ENCODE assay signal across 12 cellular contexts in the genomic region with DNA sequence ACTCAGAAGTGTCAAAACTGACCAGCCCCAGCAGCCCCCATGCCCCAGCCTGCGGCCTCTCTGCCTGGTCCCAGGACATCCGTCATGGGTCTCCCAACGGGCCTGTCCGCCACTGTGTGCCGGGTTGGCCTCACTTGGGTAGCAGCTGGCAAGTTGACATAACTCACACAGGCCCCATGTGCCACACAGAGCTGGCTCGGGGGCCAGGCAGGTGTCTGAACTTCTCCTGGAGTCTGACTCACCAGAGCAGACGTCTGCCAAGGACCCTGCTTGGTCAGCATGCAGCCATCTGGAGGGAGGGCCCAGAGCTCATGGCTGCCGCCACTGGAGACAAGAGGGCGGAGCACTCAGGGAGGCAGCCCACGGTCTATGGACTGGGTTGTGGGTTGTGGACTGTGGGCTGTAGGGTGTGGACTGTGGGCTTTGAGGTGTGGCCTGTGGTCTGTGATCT. TPM values are rescaled to one million over a fixed set of nuclear protein-coding genes. Genes with fewer than 3 reads are reported as not detected.
A peak's percentile ranks its signal among the peaks of the same experiment; 100 is the strongest.
DNase-seq lines count a peak whose midpoint lies in the region; ATAC-seq and TF ChIP-seq lines count a peak whose summit lies in the region.
"Had no signal": no experiment of that assay in that cellular context is flagged by ENCODE, and none has a peak within 500 bp of the region (broad histone marks: within the 10 kb centered on the region; RNA-seq: fewer than 3 reads in every experiment).

No MANE protein-coding gene starts in this region.

- ATAC-seq in T-helper 17 cell, result no peak
- no peak for ATAC-seq in stimulated activated effector memory CD8-positive, alpha-beta T cell treated with anti-CD3 and anti-CD28 coated beads, Interleukin-12 subunit alpha, Interleukin-12 subunit beta, amount 100 ng/mL, for 72 hours

- H3K27ac Mint-ChIP-seq in T-helper 17 cell, result peak overlapping the region; percentile 69
- H3K27ac Mint-ChIP-seq in stimulated activated effector memory CD8-positive, alpha-beta T cell treated with anti-CD3 and anti-CD28 coated beads, Interleukin-12 subunit alpha, Interleukin-12 subunit beta, amount 100 ng/mL, for 72 hours, result no peak overlapping the region

- H3K27me3 Mint-ChIP-seq in T-helper 17 cell, result no peaks in the 10 kb centered on the region

- no peaks in the 10 kb centered on the region for H3K36me3 Mint-ChIP-seq in T-helper 17 cell (ENCODE audit: low read depth)
- peaks cover 19% of the 10 kb centered on the region for H3K36me3 Mint-ChIP-seq in stimulated activated effector memory CD8-positive, alpha-beta T cell treated with anti-CD3 and anti-CD28 coated beads, Interleukin-12 subunit alpha, Interleukin-12 subunit beta, amount 100 ng/mL, for 72 hours
- H3K36me3 Mint-ChIP-seq: CD4-positive, CD25-positive, alpha-beta regulatory T cell had no signal

- H3K36me3 ChIP-seq in cardiac muscle cell, result no peaks in the 10 kb centered on the region

- no peaks in the 10 kb centered on the region for H3K9me3 Mint-ChIP-seq in stimulated activated effector memory CD8-positive, alpha-beta T cell treated with anti-CD3 and anti-CD28 coated beads, Interleukin-12 subunit alpha, Interleukin-12 subunit beta, amount 100 ng/mL, for 72 hours

- no peak overlapping the region for H3K4me3 ChIP-seq in cardiac muscle cell

- H3K27me3 ChIP-seq in cardiac muscle cell, result no peaks in the 10 kb centered on the region

- H3K4me1 Mint-ChIP-seq in T-helper 17 cell, result peaks cover 12% of the 10 kb centered on the region
- peaks cover 9% of the 10 kb centered on the region for H3K4me1 Mint-ChIP-seq in stimulated activated effector memory CD8-positive, alpha-beta T cell treated with anti-CD3 and anti-CD28 coated beads, Interleukin-12 subunit alpha, Interleukin-12 subunit beta, amount 100 ng/mL, for 72 hours

- TF ChIP-seq POLR2A in erythroblast (IDR thresholded peaks at IDR 0.05; ENCODE audit: low read length), result no peak

- TF ChIP-seq CTCF in cardiac muscle cell (IDR thresholded peaks at IDR 0.05; ENCODE audit: low read depth, low read length), result peak; percentile 2

- H3K27ac ChIP-seq in cardiac muscle cell, result no peak overlapping the region

- H3K4me3 Mint-ChIP-seq in T-helper 17 cell, result no peak overlapping the region
- peak overlapping the region; percentile 44 for H3K4me3 Mint-ChIP-seq in stimulated activated effector memory CD8-positive, alpha-beta T cell treated with anti-CD3 and anti-CD28 coated beads, Interleukin-12 subunit alpha, Interleukin-12 subunit beta, amount 100 ng/mL, for 72 hours

- DNase-seq in activated T-cell treated with anti-CD3 and anti-CD28 coated beads, Interleukin-2, amount 50 U/mL, for 1 hour, result peak; percentile 31
- DNase-seq in activated T-cell treated with anti-CD3 and anti-CD28 coated beads, Interleukin-2, amount 50 U/mL, for 48 hours, result no peak
- no peak for DNase-seq in T-helper 17 cell
- peak in 1 of 2 donors; percentile 27 for DNase-seq in cardiac muscle cell (ENCODE audit: low read depth in 1 of 2, low spot score in 1 of 2)
- no peak for DNase-seq in stimulated activated effector memory CD8-positive, alpha-beta T cell treated with anti-CD3 and anti-CD28 coated beads, Interleukin-12 subunit alpha, Interleukin-12 subunit beta, amount 100 ng/mL, for 72 hours (ENCODE audit: low spot score in 2 of 2)
- no peak for DNase-seq in NOMO-1 treated with dmso at 0.1 percent for 144 hours (lab: John Stamatoyannopoulos, UW; ENCODE audit: unreplicated experiment)
- DNase-seq in erythroblast (lab: John Stamatoyannopoulos, UW), result no peak
- DNase-seq in AG08395 (ENCODE audit: low spot score), result no peak
- DNase-seq: NK-92 treated with Interleukin-12 subunit alpha and Interleukin-12 subunit beta, amount 100 ng/mL, for 24 hours had no signal

- peaks cover 7% of the 10 kb centered on the region for H3K4me1 ChIP-seq in cardiac muscle cell (ENCODE audit: low read depth)

- H3K9me3 ChIP-seq in T-helper 17 cell (ENCODE audit: control insufficient read depth, low read length, poor library complexity, severe bottlenecking) (no peaks in the 10 kb centered on the region), cardiac muscle cell (ENCODE audit: low read depth) (no peaks in the 10 kb centered on the region)

RNA-seq across cellular contexts. Expression of gene TMEM255B, which starts 32.0 kb away (rescaled TPM):
- total RNA-seq in T-helper 17 cell (1 to 10 TPM in 1 of 2 donors, under 1 TPM in 1; 0.86 to 1.4 TPM), cardiac muscle cell (0.46 TPM in 1 of 2 replicates, not detected in the other)
- 0.17 and 0.97 TPM in 2 replicates for polyA plus RNA-seq in cardiac muscle cell

RNA-seq across cellular contexts. Expression of gene GRK1, which starts 60.0 kb away (rescaled TPM):
- total RNA-seq in T-helper 17 cell (under 1 TPM in 1 of 2 donors, not detected in 1; 0.07 TPM), cardiac muscle cell (0.21 and 1.2 TPM in 2 replicates)
- 0.13 TPM in 1 of 2 replicates, not detected in the other for polyA plus RNA-seq in cardiac muscle cell
- total RNA-seq: CD4-positive, CD25-positive, alpha-beta regulatory T cell; dermis microvascular lymphatic vessel endothelial cell; kidney epithelial cell had no signal
- polyA plus RNA-seq: CD4-positive, CD25-positive, alpha-beta regulatory T cell had no signal
